Comparison of ENCODE assay signal across 9 cellular contexts in genomic region chr15:40048155-40048792, GRCh38. TPM values are rescaled to one million over a fixed set of nuclear protein-coding genes. Genes with fewer than 3 reads are reported as not detected.
DNase-seq lines count a peak whose midpoint lies in the region; ATAC-seq, FAIRE-seq and TF ChIP-seq lines count a peak whose summit lies in the region.
"Had no signal": no experiment of that assay in that cellular context is flagged by ENCODE, and none has a peak within 500 bp of the region (broad histone marks: within the 10 kb centered on the region; RNA-seq: fewer than 3 reads in every experiment).

No MANE protein-coding gene starts in this region.

- 10% methylated on average over 10 of the region's 10 CpGs for WGBS in GM12878 (ENCODE audit: insufficient coverage, insufficient replicate concordance, low lambda C conversion rate, missing lambda C conversion rate)

- in situ Hi-C loops in GM12878 (cut with MboI), result loop anchor here (5.0 to 10.0 kb wide), 3 partner anchors 119 to 224 kb away; no protein-coding TSS in a partner anchor

- CTCF ChIA-PET in CD8-positive, alpha-beta T cell (lab: Charles Lee), result interaction anchor here (1.0 to 17.8 kb wide), 9 partner anchors 9 to 289 kb away, joined by 3 to 192 read pairs (median 8); partner anchors contain the start of genes BMF and SRP14
- CTCF ChIA-PET in GM12878 (lab: Yijun Ruan, JAX), result interaction anchor here (0.6 to 11.8 kb wide), 25 partner anchors 9 to 359 kb away, joined by 3 to 776 read pairs (median 7); partner anchors contain the start of genes BMF, BUB1B, PAK6 and SRP14

- H3K27ac ChIP-seq in CD8-positive, alpha-beta T cell (ENCODE audit: low read depth, low read length), result no peak overlapping the region
- H3K27ac ChIP-seq in KMS-11 (no peak overlapping the region), GM12878 (ENCODE audit: control insufficient read depth, insufficient read depth) (peak overlapping the region; percentile 92)

- FAIRE-seq in GM12878 (lab: Jason Lieb, UNC), result peak; percentile 80

- TF ChIP-seq CTCF in CD8-positive, alpha-beta T cell (IDR thresholded peaks at IDR 0.05), result no peak
- TF ChIP-seq CTCF in KMS-11 (conservative IDR thresholded peaks at IDR 0.05; ENCODE audit: low read depth, low read length), result no peak
- TF ChIP-seq CTCF in GM12878 (IDR thresholded peaks at IDR 0.05 in 2 of 3, conservative IDR thresholded peaks at IDR 0.05 in 1 of 3; ENCODE audit: control insufficient read depth in 2 of 3, extremely low read depth in 1 of 3, insufficient read depth in 1 of 3, low read depth in 3 of 3, low read length in 3 of 3), result no peak
- TF ChIP-seq CTCF in nephron (IDR thresholded peaks at IDR 0.05; ENCODE audit: unreplicated experiment in 3 of 3), result no peak

- no peak overlapping the region for H2AFZ ChIP-seq in KMS-11 (ENCODE audit: low read depth)
- H2AFZ ChIP-seq in GM12878 (ENCODE audit: control insufficient read depth, low read depth, low read length), result peak overlapping the region; percentile 60

- H3K79me2 ChIP-seq in KMS-11 (ENCODE audit: insufficient read depth, low read depth) (no peaks in the 10 kb centered on the region), GM12878 (ENCODE audit: control insufficient read depth, insufficient read depth, low read length) (peaks cover 2% of the 10 kb centered on the region; the same call in 1 of the 2 replicates)

- H3K4me1 Mint-ChIP-seq in CD8-positive, alpha-beta T cell (ENCODE audit: low read depth), result peaks cover 74% of the 10 kb centered on the region
- H3K4me1 Mint-ChIP-seq in nephron, result peaks cover 80% of the 10 kb centered on the region

- H3K4me2 ChIP-seq in KMS-11 (peak overlapping the region; percentile 3; the same call in 1 of the 2 replicates), GM12878 (ENCODE audit: control insufficient read depth, insufficient read depth) (peak overlapping the region; percentile 95)

- H3K27ac Mint-ChIP-seq in CD8-positive, alpha-beta T cell, result peak overlapping the region; percentile 89
- peak overlapping the region; percentile 84 to 93 (median 88) for H3K27ac Mint-ChIP-seq in nephron

- H3K27me3 Mint-ChIP-seq in CD8-positive, alpha-beta T cell (ENCODE audit: low read depth), result no peaks in the 10 kb centered on the region
- peaks cover 7% of the 10 kb centered on the region for H3K27me3 Mint-ChIP-seq in nephron (ENCODE audit: low read depth)

- no peaks in the 10 kb centered on the region for H3K27me3 ChIP-seq in CD8-positive, alpha-beta T cell (ENCODE audit: insufficient read depth, low read length)
- H3K27me3 ChIP-seq in KMS-11 (ENCODE audit: insufficient read depth, low read depth) (no peaks in the 10 kb centered on the region), GM12878 (replicated peaks in 1 of 2; ENCODE audit: control insufficient read depth in 2 of 2, insufficient read depth in 2 of 2, low read length in 1 of 2) (no peaks in the 10 kb centered on the region)
- H3K27me3 ChIP-seq: tibial artery had no signal

- intact Hi-C loops in CD8-positive, alpha-beta T cell (cut with DNase I, micrococcal nuclease), result no loop called here
- intact Hi-C loops in GM12878 (cut with micrococcal nuclease; ENCODE audit: unreplicated experiment), result loop anchor here (5.0 kb wide), 1 partner anchor 134 kb away; no protein-coding TSS in a partner anchor

- peak overlapping the region; percentile 56 for H3K4me3 Mint-ChIP-seq in CD8-positive, alpha-beta T cell
- peak overlapping the region in 2 of 3 experiments; percentile 1 to 39 for H3K4me3 Mint-ChIP-seq in nephron

- peaks cover 3% of the 10 kb centered on the region for H3K36me3 Mint-ChIP-seq in CD8-positive, alpha-beta T cell
- H3K36me3 Mint-ChIP-seq in nephron (ENCODE audit: low read depth), result no peaks in the 10 kb centered on the region

- SMC1A ChIA-PET in GM12878 (lab: Charles Lee; ENCODE audit: uncharacterized antibody, unreplicated experiment), result interaction anchor here (0.7 to 23.0 kb wide), 18 partner anchors 7 to 262 kb away, joined by 3 to 1082 read pairs (median 12); partner anchors contain the start of genes BMF and BUB1B

- H4K20me1 ChIP-seq in KMS-11 (ENCODE audit: insufficient read depth) (no peaks in the 10 kb centered on the region), GM12878 (ENCODE audit: control insufficient read depth, insufficient read depth) (no peaks in the 10 kb centered on the region)

- POLR2A ChIA-PET in CD8-positive, alpha-beta T cell (lab: Charles Lee), result interaction anchor here (0.7 to 2.8 kb wide), 10 partner anchors 9 to 226 kb away, joined by 3 to 20 read pairs (median 4); partner anchors contain the start of gene SRP14
- POLR2A ChIA-PET in GM12878 (lab: Charles Lee), result interaction anchor here (0.5 to 8.0 kb wide), 13 partner anchors 9 to 120 kb away, joined by 3 to 307 read pairs (median 6); partner anchors contain the start of genes BMF, BUB1B and SRP14

- H3K36me3 ChIP-seq in CD8-positive, alpha-beta T cell (ENCODE audit: insufficient read depth, low read length), result no peaks in the 10 kb centered on the region
- H3K36me3 ChIP-seq in KMS-11 (ENCODE audit: insufficient read depth) (no peaks in the 10 kb centered on the region), GM12878 (ENCODE audit: control insufficient read depth in 2 of 2, insufficient read depth in 2 of 2, low read length in 1 of 2) (no peaks in the 10 kb centered on the region; a peak in 1 of 4 replicates)
- H3K36me3 ChIP-seq: tibial artery had no signal

- no peaks in the 10 kb centered on the region for H3K9me3 ChIP-seq in CD8-positive, alpha-beta T cell (ENCODE audit: low read length)
- no peaks in the 10 kb centered on the region for H3K9me3 ChIP-seq in GM12878 (replicated peaks; ENCODE audit: control insufficient read depth, insufficient read depth, low read length)
- H3K9me3 ChIP-seq: tibial artery had no signal

- TF ChIP-seq RAD21 in GM12878 (IDR thresholded peaks at IDR 0.05; ENCODE audit: insufficient read depth, low read depth, low read length), result no peak

- H3K9ac ChIP-seq in KMS-11 (no peak overlapping the region), GM12878 (ENCODE audit: control insufficient read depth, insufficient read depth, low read length) (peak overlapping the region; percentile 68)

- H3K4me3 ChIP-seq in CD8-positive, alpha-beta T cell (ENCODE audit: low read depth, low read length), result no peak overlapping the region
- H3K4me3 ChIP-seq in KMS-11 (IDR thresholded peaks at IDR 0.05; ENCODE audit: insufficient read depth, low read depth, low read length), result no peak overlapping the region
- H3K4me3 ChIP-seq in GM12878, result no peak overlapping the region
- H3K4me3 ChIP-seq: tibial artery had no signal

- RAD21 ChIA-PET in GM12878 (lab: Charles Lee; ENCODE audit: unreplicated experiment), result interaction anchor here (0.5 to 8.5 kb wide), 14 partner anchors 10 to 261 kb away, joined by 3 to 903 read pairs (median 14); partner anchors contain the start of genes BMF, BUB1B and SRP14

- TSS peak; percentile 54 for BruUV-seq in GM12878 (replicated peaks; lab: Mats Ljungman, UMichigan)

- peaks cover 49% of the 10 kb centered on the region for H3K4me1 ChIP-seq in CD8-positive, alpha-beta T cell (ENCODE audit: insufficient read depth, low read length)
- H3K4me1 ChIP-seq in KMS-11 (ENCODE audit: low read depth, poor library complexity, severe bottlenecking), result peaks cover 89% of the 10 kb centered on the region
- peaks cover 67% of the 10 kb centered on the region for H3K4me1 ChIP-seq in GM12878 (ENCODE audit: control insufficient read depth, insufficient read depth, low read length)

- H3K9me3 Mint-ChIP-seq in CD8-positive, alpha-beta T cell, result no peaks in the 10 kb centered on the region
- no peaks in the 10 kb centered on the region for H3K9me3 Mint-ChIP-seq in nephron

- peak in 4 of 7 experiments; percentile 18 to 72 (median 42) for DNase-seq in CD8-positive, alpha-beta T cell
- DNase-seq in GM12878 (ENCODE audit: low read depth, low spot score), result no peak
- no peak for DNase-seq in KG1 (lab: John Stamatoyannopoulos, UW)

- no peak for TF ChIP-seq POLR2A in GM12878 (IDR thresholded peaks at IDR 0.05; ENCODE audit: low read depth, low read length)

- peak; percentile 22 for ATAC-seq in CD8-positive, alpha-beta T cell
- ATAC-seq in GM12878, result peak; percentile 9
- no peak for ATAC-seq in GM18502 (IDR thresholded peaks at IDR 0.05; ENCODE audit: poor library complexity, unreplicated experiment)
- no peak for ATAC-seq in HG03159 (IDR thresholded peaks at IDR 0.05; ENCODE audit: unreplicated experiment)
- ATAC-seq in HG02623 (IDR thresholded peaks at IDR 0.05; ENCODE audit: unreplicated experiment), result no peak

- TF ChIP-seq EP300 in GM12878 (IDR thresholded peaks at IDR 0.05; ENCODE audit: borderline replicate concordance in 1 of 2, control insufficient read depth in 1 of 2, low read depth in 2 of 2, low read length in 2 of 2), result no peak

RNA-seq across cellular contexts. Expression of gene SRP14, which starts 9.3 kb away (rescaled TPM):
- total RNA-seq in CD8-positive, alpha-beta T cell, result 100 to 1,000 TPM; 133 to 135 TPM
- total RNA-seq in GM12878 (2013; cell fraction: nucleolus; rRNA removed), result 27.7 and 29.4 TPM in 2 replicates
- total RNA-seq in GM12878 (2014; rRNA removed) (273 and 320 TPM in 2 replicates), GM12878 (2014; rRNA removed; fragmentation: Illumina TruSeq; extraction: Trizol) (181 and 189 TPM in 2 replicates), GM12878 (2021) (141 TPM in 2 replicates)
- polyA plus RNA-seq in GM12878 (2011; ENCODE audit: low read depth), result 301 TPM
- polyA plus RNA-seq in GM12878 (2011; rRNA removed) (431 and 589 TPM in 2 replicates), GM12878 (2014; fragmentation: Illumina TruSeq; extraction: Trizol) (364 and 455 TPM in 2 replicates), GM12878 (2014; fragmentation: Nextera tagmentation; extraction: Ambion mirVana) (1,000 to 10,000 TPM; 1,041 to 1,182 TPM), GM12878 (2014; rRNA removed) (546 and 554 TPM in 2 replicates), GM12878 (2016; fragmentation: Nextera tagmentation; extraction: Ambion mirVana) (100 to 1,000 TPM; 806 to 826 TPM)
- polyA plus RNA-seq in GM12878 (2011; cell fraction: cytosol; rRNA removed), result 161 and 219 TPM in 2 replicates
- polyA plus RNA-seq in GM12878 (2011; cell fraction: nucleus; rRNA removed), result 122 and 149 TPM in 2 replicates
- 239 and 266 TPM in 2 replicates for polyA plus RNA-seq in GM12878 (2012)
- polyA minus RNA-seq in GM12878 (2011; rRNA and poly(A)+ RNA removed), result 69.2 and 71.6 TPM in 2 replicates
- 31.9 and 39.9 TPM in 2 replicates for polyA minus RNA-seq in GM12878 (2011; cell fraction: cytosol; rRNA and poly(A)+ RNA removed)
- 33.1 and 43.4 TPM in 2 replicates for polyA minus RNA-seq in GM12878 (2011; cell fraction: nucleus; rRNA and poly(A)+ RNA removed)

Comparison
In these comparisons a context has a peak if more than half of its experiments do, and no peak if none do; other contexts are left out.
1. ATAC-seq: peak in CD8-positive, alpha-beta T cell (single experiment) and GM12878 (single experiment); none in GM18502 (single experiment), HG03159 (single experiment) and HG02623 (single experiment).
2. DNase-seq: peak in CD8-positive, alpha-beta T cell (4 of 7); none in GM12878 (single experiment) and KG1 (single experiment).